Comparison of ENCODE assay signal across 11 cellular contexts in the genomic region with DNA sequence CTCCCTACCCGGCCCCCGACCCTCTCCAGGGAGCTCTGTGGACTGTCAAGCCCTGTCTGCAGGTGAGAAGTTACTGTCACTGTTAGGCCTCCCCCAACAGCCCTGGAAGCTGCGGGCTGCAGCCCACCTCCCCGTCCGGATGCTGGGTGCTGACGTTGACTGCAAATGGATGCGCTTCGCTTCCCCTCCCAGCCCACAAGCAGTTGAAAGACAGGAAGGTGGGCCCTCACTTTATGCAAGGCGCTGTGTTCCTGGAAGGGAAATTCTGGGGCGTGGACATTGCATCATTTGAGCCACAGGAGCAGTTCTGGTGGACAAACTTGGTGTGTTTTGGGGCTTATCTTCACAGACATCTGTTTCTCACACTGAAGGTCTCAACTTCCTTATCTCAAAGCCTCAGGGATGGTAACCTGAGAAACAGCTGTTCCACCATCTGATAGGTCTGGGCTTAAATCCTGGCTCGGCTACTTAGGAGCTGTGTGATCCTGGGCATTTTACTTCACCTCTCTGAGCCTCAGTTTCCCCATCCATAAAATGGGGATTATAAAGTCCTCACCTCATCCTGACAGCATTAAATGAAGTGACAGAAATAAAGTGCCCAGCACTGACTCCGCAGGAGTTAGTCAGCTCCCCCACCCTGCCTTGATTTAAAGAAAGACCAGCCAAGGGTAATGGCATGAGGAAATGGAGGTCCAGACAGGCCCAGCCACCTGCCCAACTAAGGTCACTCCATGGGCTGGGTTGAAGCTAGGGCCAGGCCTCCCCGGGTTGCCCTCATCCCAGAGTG. TPM values are rescaled to one million over a fixed set of nuclear protein-coding genes. Genes with fewer than 3 reads are reported as not detected.
DNase-seq lines count a peak whose midpoint lies in the region; ATAC-seq and TF ChIP-seq lines count a peak whose summit lies in the region.
"Had no signal": no experiment of that assay in that cellular context is flagged by ENCODE, and none has a peak within 500 bp of the region (broad histone marks: within the 10 kb centered on the region; RNA-seq: fewer than 3 reads in every experiment).

No MANE protein-coding gene starts in this region.

- ATAC-seq in HG03097 (IDR thresholded peaks at IDR 0.05; ENCODE audit: low FRiP score, unreplicated experiment) (peak; percentile 70), GM19328 (IDR thresholded peaks at IDR 0.05; ENCODE audit: unreplicated experiment) (no peak)
- peak; percentile 84 for ATAC-seq in activated CD8-positive, alpha-beta T cell treated with anti-CD3 and anti-CD28 coated beads for 36 hours

- peaks cover 6% of the 10 kb centered on the region for H3K4me1 ChIP-seq in mesenchymal stem cell (ENCODE audit: control insufficient read depth, insufficient read depth, low read depth, low read length)

- no peaks in the 10 kb centered on the region for H3K36me3 ChIP-seq in mesenchymal stem cell (ENCODE audit: control insufficient read depth in 1 of 2, insufficient read depth in 2 of 2, low read depth in 1 of 2, low read length in 2 of 2)

- no peak overlapping the region for H2BK15ac ChIP-seq in mesenchymal stem cell (ENCODE audit: low read depth, poor library complexity, severe bottlenecking)

- H3K79me1 ChIP-seq in mesenchymal stem cell (replicated peaks; ENCODE audit: low read length, poor library complexity, severe bottlenecking): no peaks in the 10 kb centered on the region

- H3K27ac Mint-ChIP-seq in activated CD8-positive, alpha-beta T cell treated with anti-CD3 and anti-CD28 coated beads for 36 hours: peak overlapping the region; percentile 88

- peak; percentile 38 for DNase-seq in NK-92 treated with Interleukin-12 subunit alpha and Interleukin-12 subunit beta, amount 100 ng/mL, for 24 hours (lab: John Stamatoyannopoulos, UW)
- DNase-seq in NK-92 (lab: John Stamatoyannopoulos, UW; ENCODE audit: unreplicated experiment) (no peak), mesenchymal stem cell (no peak), HuH-7 (ENCODE audit: low spot score) (no peak), ureter (ENCODE audit: low spot score) (no peak)
- peak; percentile 74 for DNase-seq in activated CD8-positive, alpha-beta T cell treated with anti-CD3 and anti-CD28 coated beads for 36 hours

- no peak overlapping the region for H3K27ac ChIP-seq in mesenchymal stem cell (ENCODE audit: low read length, poor library complexity, severe bottlenecking)
- H3K27ac ChIP-seq: PC-9 had no signal

- H3K27me3 Mint-ChIP-seq in activated CD8-positive, alpha-beta T cell treated with anti-CD3 and anti-CD28 coated beads for 36 hours: no peaks in the 10 kb centered on the region

- no peak overlapping the region for H4K91ac ChIP-seq in mesenchymal stem cell (ENCODE audit: low read length)

- H3K27me3 ChIP-seq in mesenchymal stem cell (ENCODE audit: control insufficient read depth in 1 of 2, insufficient read depth in 1 of 2, low read length in 2 of 2): peaks cover 33 to 75% of the 10 kb centered on the region in 2 experiments

- no peak overlapping the region for H2BK5ac ChIP-seq in mesenchymal stem cell (ENCODE audit: low read depth, low read length, poor library complexity, severe bottlenecking)

- H3K23ac ChIP-seq in mesenchymal stem cell (ENCODE audit: low read length in 2 of 2): no peak overlapping the region

- TF ChIP-seq CTCF in activated CD8-positive, alpha-beta T cell treated with anti-CD3 and anti-CD28 coated beads for 36 hours (IDR thresholded peaks at IDR 0.05): no peak

- H3K4me3 Mint-ChIP-seq in activated CD8-positive, alpha-beta T cell treated with anti-CD3 and anti-CD28 coated beads for 36 hours: peak overlapping the region; percentile 60

- H3K9me3 Mint-ChIP-seq in activated CD8-positive, alpha-beta T cell treated with anti-CD3 and anti-CD28 coated beads for 36 hours: no peaks in the 10 kb centered on the region

- no peaks in the 10 kb centered on the region for H3K36me3 Mint-ChIP-seq in activated CD8-positive, alpha-beta T cell treated with anti-CD3 and anti-CD28 coated beads for 36 hours (ENCODE audit: low read depth)

- peak overlapping the region; percentile 21 for H4K8ac ChIP-seq in mesenchymal stem cell (ENCODE audit: low read length)

- H2AK5ac ChIP-seq in mesenchymal stem cell (ENCODE audit: low read length, severe bottlenecking): no peak overlapping the region

- no peaks in the 10 kb centered on the region for H3K9me3 ChIP-seq in mesenchymal stem cell (ENCODE audit: control insufficient read depth, low read length)
- H3K9me3 ChIP-seq: A549 had no signal

- H3K4ac ChIP-seq in mesenchymal stem cell (ENCODE audit: low read depth in 1 of 2, low read length in 2 of 2): no peak overlapping the region

- no peak overlapping the region for H2BK120ac ChIP-seq in mesenchymal stem cell (ENCODE audit: low read depth, low read length)

- POLR2A ChIA-PET in activated CD8-positive, alpha-beta T cell treated with anti-CD3 and anti-CD28 coated beads for 36 hours (lab: Charles Lee): interaction anchor here (0.7 to 1.2 kb wide), 4 partner anchors 22 to 138 kb away, joined by 3 to 4 read pairs (median 3); a partner anchor contains a TSS

- H3K4me3 ChIP-seq in mesenchymal stem cell (ENCODE audit: insufficient read depth in 1 of 2, low read depth in 1 of 2, low read length in 2 of 2): no peak overlapping the region
- H3K4me3 ChIP-seq: A549, PC-9 had no signal

- H2BK12ac ChIP-seq in mesenchymal stem cell (ENCODE audit: low read length in 2 of 2): no peak overlapping the region

- H2AFZ ChIP-seq in mesenchymal stem cell (ENCODE audit: low read depth, low read length): no peak overlapping the region
- H2AFZ ChIP-seq: PC-9 had no signal

- peaks cover 25% of the 10 kb centered on the region for H3K4me1 Mint-ChIP-seq in activated CD8-positive, alpha-beta T cell treated with anti-CD3 and anti-CD28 coated beads for 36 hours (ENCODE audit: low read depth)

- intact Hi-C loops in activated CD8-positive, alpha-beta T cell treated with anti-CD3 and anti-CD28 coated beads for 36 hours (cut with micrococcal nuclease): no loop called here

- 46% methylated on average over 13 of the region's 13 CpGs for WGBS in mesenchymal stem cell

- no peak overlapping the region for H3K18ac ChIP-seq in mesenchymal stem cell (ENCODE audit: low read depth in 1 of 2, low read length in 2 of 2)

- CTCF ChIA-PET in activated CD8-positive, alpha-beta T cell treated with anti-CD3 and anti-CD28 coated beads for 36 hours (lab: Charles Lee): interaction anchor here (1.2 to 2.0 kb wide), 3 partner anchors 40 to 114 kb away, joined by 3 to 11 read pairs (median 7); no protein-coding TSS in a partner anchor

- H3K9ac ChIP-seq in mesenchymal stem cell (ENCODE audit: low read length): no peak overlapping the region

- H3K14ac ChIP-seq in mesenchymal stem cell (ENCODE audit: low read length in 2 of 2): no peak overlapping the region

- H3K4me2 ChIP-seq in mesenchymal stem cell (ENCODE audit: low read length, poor library complexity, severe bottlenecking): no peak overlapping the region
- H3K4me2 ChIP-seq: PC-9 had no signal

RNA-seq across cellular contexts. Expression of a gene that starts 4.6 kb away (rescaled TPM):
- total RNA-seq in activated CD8-positive, alpha-beta T cell treated with anti-CD3 and anti-CD28 coated beads for 36 hours: under 1 TPM in 1 of 2 experiments, not detected in 1; 0.58 TPM
- not detected for polyA plus RNA-seq in mesenchymal stem cell (2013, experiment 1 of 2)
- not detected for polyA plus RNA-seq in mesenchymal stem cell (2013, experiment 2 of 2)
- total RNA-seq in ureter: 0.49 TPM
- polyA plus RNA-seq: esophagus had no signal

RNA-seq across cellular contexts. Expression of a gene that starts 21.9 kb away (rescaled TPM):
- not detected for total RNA-seq in activated CD8-positive, alpha-beta T cell treated with anti-CD3 and anti-CD28 coated beads for 36 hours
- polyA plus RNA-seq in mesenchymal stem cell (2013, experiment 1 of 2): not detected
- not detected for polyA plus RNA-seq in mesenchymal stem cell (2013, experiment 2 of 2)
- 2.2 TPM for total RNA-seq in ureter
- total RNA-seq: PC-9 had no signal

RNA-seq across cellular contexts. Expression of a gene that starts 45.6 kb away (rescaled TPM):
- total RNA-seq in activated CD8-positive, alpha-beta T cell treated with anti-CD3 and anti-CD28 coated beads for 36 hours: 10 to 100 TPM; 35.1 to 39.6 TPM
- 9.7 TPM for polyA plus RNA-seq in mesenchymal stem cell (2013, experiment 1 of 2)
- polyA plus RNA-seq in mesenchymal stem cell (2013, experiment 2 of 2): 9.8 TPM
- 19.0 TPM for total RNA-seq in ureter

Comparison
In these comparisons a context has a peak if more than half of its experiments do, and no peak if none do; other contexts are left out.
1. DNase-seq: peak in NK-92 treated with Interleukin-12 subunit alpha and Interleukin-12 subunit beta, amount 100 ng/mL, for 24 hours (single experiment) and activated CD8-positive, alpha-beta T cell treated with anti-CD3 and anti-CD28 coated beads for 36 hours (single experiment); none in NK-92 (single experiment), mesenchymal stem cell (single experiment), HuH-7 (single experiment) and ureter (single experiment).